In the genomic region with DNA sequence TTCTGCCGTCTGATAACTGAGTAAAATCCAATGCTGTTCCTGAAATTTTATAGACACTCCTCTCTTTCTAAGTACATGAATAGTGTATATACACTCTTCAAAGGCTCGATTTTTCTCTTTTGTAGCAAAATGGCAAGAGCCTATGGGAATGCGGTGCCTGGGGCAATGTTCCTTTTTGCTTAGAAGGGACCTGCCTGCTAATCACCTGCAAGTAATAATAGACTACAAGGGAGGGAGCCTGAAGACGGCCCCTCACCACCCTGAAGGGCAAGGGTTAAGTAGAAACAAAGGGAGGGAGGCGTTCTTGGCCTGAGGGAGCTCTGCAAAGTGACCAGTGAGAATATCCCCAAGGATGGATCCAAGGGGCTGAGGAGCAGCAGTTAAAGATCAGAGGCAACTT, we compare ENCODE assay signal across 28 cellular contexts.
"Had no signal": no experiment of that assay in that cellular context is flagged by ENCODE, and none has a peak within 500 bp of the region (broad histone marks: within the 10 kb centered on the region; RNA-seq: fewer than 3 reads in every experiment).

No MANE protein-coding gene starts in this region.

- H3K9ac ChIP-seq: SK-N-SH had no signal

- H3K4me1 Mint-ChIP-seq: activated CD4-positive, alpha-beta T cell treated with anti-CD3 and anti-CD28 coated beads for 36 hours; IgD-negative memory B cell had no signal

- H3K36me3 ChIP-seq: breast epithelium, Peyer's patch, SJCRH30 had no signal

- H3K4me3 ChIP-seq: breast epithelium, Peyer's patch, SJCRH30 had no signal

- H3K4me3 Mint-ChIP-seq: activated CD4-positive, alpha-beta T cell treated with anti-CD3 and anti-CD28 coated beads for 36 hours; activated CD8-positive, alpha-beta T cell treated with anti-CD3 and anti-CD28 coated beads, Interleukin-2, amount 10 ng/mL, durations not matched to agents 7 days and 5 days; activated naive CD8-positive, alpha-beta T cell; activated T-helper 1 cell treated with anti-CD3 and anti-CD28 coated beads, Interleukin-12 subunit alpha, Interleukin-12 subunit beta, Interleukin-2, Interleukin-4 antibody, amounts not matched to agents 30 ng/mL and 10 ng/mL and 1 ng/mL, durations not matched to agents 14 hours and 24 hours and 36 hours; IgD-negative memory B cell had no signal

- DNase-seq: activated CD4-positive, alpha-beta T cell treated with anti-CD3 and anti-CD28 coated beads for 36 hours; activated CD4-positive, alpha-beta T cell treated with anti-CD3 and anti-CD28 coated beads, Interleukin-2, amount 50 U/mL, for 4 hours; activated CD8-positive, alpha-beta memory T cell treated with anti-CD3 and anti-CD28 coated beads, Interleukin-2, amount 50 U/mL, for 48 hours; activated CD8-positive, alpha-beta T cell treated with anti-CD3 and anti-CD28 coated beads, Interleukin-2, amount 10 ng/mL, durations not matched to agents 7 days and 5 days; activated effector memory CD4-positive, alpha-beta T cell treated with anti-CD3 and anti-CD28 coated beads, Interleukin-2, amount 50 U/mL, for 16 hours; activated naive CD4-positive, alpha-beta T cell treated with Interleukin-2 at 50 U/mL for 16 hours; activated T-cell treated with anti-CD3 and anti-CD28 coated beads, Interleukin-2, amount 50 U/mL, for 1 hour; central memory CD4-positive, alpha-beta T cell; KG1; MV-4-11; NCI-H1092 treated with DMSO at 0.1 percent for 48 hours; NCI-H1417 treated with DMSO at 0.1 percent for 48 hours; NCI-H1694; NCI-H2029; NCI-H345; NCI-H510A; NCI-H526 treated with DMSO at 0.1 percent for 48 hours; Peyer's patch; Right ventricle myocardium superior; SJCRH30; SK-N-SH; T-helper 1 cell had no signal

- H3K27ac Mint-ChIP-seq: activated CD4-positive, alpha-beta T cell treated with anti-CD3 and anti-CD28 coated beads for 36 hours; activated CD8-positive, alpha-beta T cell treated with anti-CD3 and anti-CD28 coated beads, Interleukin-2, amount 10 ng/mL, durations not matched to agents 7 days and 5 days; activated naive CD8-positive, alpha-beta T cell; activated T-helper 1 cell treated with anti-CD3 and anti-CD28 coated beads, Interleukin-12 subunit alpha, Interleukin-12 subunit beta, Interleukin-2, Interleukin-4 antibody, amounts not matched to agents 30 ng/mL and 10 ng/mL and 1 ng/mL, durations not matched to agents 14 hours and 24 hours and 36 hours; IgD-negative memory B cell had no signal

- H3K27me3 Mint-ChIP-seq: activated CD4-positive, alpha-beta T cell treated with anti-CD3 and anti-CD28 coated beads for 36 hours; activated naive CD8-positive, alpha-beta T cell; IgD-negative memory B cell had no signal

- H3K27ac ChIP-seq: breast epithelium, Peyer's patch, RWPE1, SJCRH30, VCaP had no signal

- H3K9me3 ChIP-seq: breast epithelium, Peyer's patch, SJCRH30, SK-N-SH had no signal

- H3K36me3 Mint-ChIP-seq: activated naive CD8-positive, alpha-beta T cell had no signal

- ATAC-seq: activated CD4-positive, alpha-beta T cell treated with anti-CD3 and anti-CD28 coated beads for 36 hours; activated CD8-positive, alpha-beta T cell treated with anti-CD3 and anti-CD28 coated beads, Interleukin-2, amount 10 ng/mL, durations not matched to agents 7 days and 5 days had no signal

- H3K9me3 Mint-ChIP-seq: activated T-helper 1 cell treated with anti-CD3 and anti-CD28 coated beads, Interleukin-12 subunit alpha, Interleukin-12 subunit beta, Interleukin-2, Interleukin-4 antibody, amounts not matched to agents 30 ng/mL and 10 ng/mL and 1 ng/mL, durations not matched to agents 14 hours and 24 hours and 36 hours had no signal

- H3K27me3 ChIP-seq: breast epithelium, Peyer's patch, SJCRH30 had no signal

- H3K4me1 ChIP-seq: breast epithelium, SJCRH30 had no signal

- H3K4me2 ChIP-seq: SK-N-SH had no signal
